In genomic region chr6:130259557-130259956, GRCh38 we compare ENCODE assay signal across 13 cellular contexts. TPM values are rescaled to one million over a fixed set of nuclear protein-coding genes. Genes with fewer than 3 reads are reported as not detected.
DNase-seq lines count a peak whose midpoint lies in the region; ATAC-seq, FAIRE-seq and TF ChIP-seq lines count a peak whose summit lies in the region.
"Had no signal": no experiment of that assay in that cellular context is flagged by ENCODE, and none has a peak within 500 bp of the region (broad histone marks: within the 10 kb centered on the region; RNA-seq: fewer than 3 reads in every experiment).

No MANE protein-coding gene starts in this region.

- H3K9me3 Mint-ChIP-seq in activated CD4-positive, alpha-beta memory T cell treated with anti-CD3 and anti-CD28 coated beads, Interleukin-2, amount 10 ng/mL, durations not matched to agents 7 days and 5 days = peaks cover 7% of the 10 kb centered on the region
- H3K9me3 Mint-ChIP-seq in Calu3 (ENCODE audit: low read depth, unreplicated experiment) = no peaks in the 10 kb centered on the region

- peak; percentile 38 for ATAC-seq in GM18511 (IDR thresholded peaks at IDR 0.05; ENCODE audit: unreplicated experiment)
- peak; percentile 14 for ATAC-seq in GM21360 (IDR thresholded peaks at IDR 0.05; ENCODE audit: unreplicated experiment)
- peak; percentile 11 for ATAC-seq in HG03045 (IDR thresholded peaks at IDR 0.05; ENCODE audit: unreplicated experiment)

- CTCF ChIA-PET in activated CD4-positive, alpha-beta memory T cell treated with anti-CD3 and anti-CD28 coated beads, Interleukin-2, amount 10 ng/mL, durations not matched to agents 7 days and 5 days (lab: Charles Lee) = no interaction called here
- CTCF ChIA-PET in Calu3 (lab: Charles Lee) = no interaction called here

- POLR2A ChIA-PET in activated CD4-positive, alpha-beta memory T cell treated with anti-CD3 and anti-CD28 coated beads, Interleukin-2, amount 10 ng/mL, durations not matched to agents 7 days and 5 days (lab: Charles Lee) = no interaction called here

- no peak for DNase-seq in activated CD4-positive, alpha-beta memory T cell treated with anti-CD3 and anti-CD28 coated beads, Interleukin-2, amount 10 ng/mL, durations not matched to agents 7 days and 5 days
- DNase-seq in D721Med (ENCODE audit: insufficient read length, low spot score) (no peak), cerebellar cortex (ENCODE audit: low spot score) (no peak), Calu3 (no peak), OCI-M2 (lab: John Stamatoyannopoulos, UW; ENCODE audit: unreplicated experiment) (no peak)
- DNase-seq: DMS 273 treated with DMSO at 0.1 percent for 48 hours, NCI-H2171, SIG-M5, small intestine, stomach had no signal

- intact Hi-C loops in Calu3 (cut with micrococcal nuclease; ENCODE audit: unreplicated experiment) = no loop called here

- TF ChIP-seq CTCF in D721Med (IDR thresholded peaks at IDR 0.05; ENCODE audit: insufficient read depth, missing control alignments) = no peak
- no peak for TF ChIP-seq CTCF in Calu3 (IDR thresholded peaks at IDR 0.05; ENCODE audit: unreplicated experiment)

- H3K27me3 Mint-ChIP-seq in activated CD4-positive, alpha-beta memory T cell treated with anti-CD3 and anti-CD28 coated beads, Interleukin-2, amount 10 ng/mL, durations not matched to agents 7 days and 5 days = no peaks in the 10 kb centered on the region
- H3K27me3 Mint-ChIP-seq in Calu3 (ENCODE audit: unreplicated experiment) = no peaks in the 10 kb centered on the region

- FAIRE-seq in D721Med (lab: Jason Lieb, UNC) = no peak
- FAIRE-seq: small intestine had no signal

- peak overlapping the region; percentile 89 for H3K27ac Mint-ChIP-seq in activated CD4-positive, alpha-beta memory T cell treated with anti-CD3 and anti-CD28 coated beads, Interleukin-2, amount 10 ng/mL, durations not matched to agents 7 days and 5 days
- no peak overlapping the region for H3K27ac Mint-ChIP-seq in Calu3 (ENCODE audit: unreplicated experiment)

- peak overlapping the region; percentile 78 for H3K4me3 Mint-ChIP-seq in activated CD4-positive, alpha-beta memory T cell treated with anti-CD3 and anti-CD28 coated beads, Interleukin-2, amount 10 ng/mL, durations not matched to agents 7 days and 5 days
- no peak overlapping the region for H3K4me3 Mint-ChIP-seq in Calu3 (ENCODE audit: low read depth, unreplicated experiment)

- peaks cover 52% of the 10 kb centered on the region for H3K4me1 Mint-ChIP-seq in activated CD4-positive, alpha-beta memory T cell treated with anti-CD3 and anti-CD28 coated beads, Interleukin-2, amount 10 ng/mL, durations not matched to agents 7 days and 5 days
- peaks cover 12% of the 10 kb centered on the region for H3K4me1 Mint-ChIP-seq in Calu3 (ENCODE audit: low read depth, unreplicated experiment)

- H3K36me3 Mint-ChIP-seq in activated CD4-positive, alpha-beta memory T cell treated with anti-CD3 and anti-CD28 coated beads, Interleukin-2, amount 10 ng/mL, durations not matched to agents 7 days and 5 days (ENCODE audit: low read depth) = peaks cover 44% of the 10 kb centered on the region
- H3K36me3 Mint-ChIP-seq in Calu3 (ENCODE audit: insufficient read depth, unreplicated experiment) = no peaks in the 10 kb centered on the region

- BruUV-seq in Calu3 (replicated peaks; lab: Mats Ljungman, UMichigan) = no TSS peak

RNA-seq across cellular contexts. Expression of gene SAMD3, which starts 36.8 kb away (rescaled TPM):
- total RNA-seq in activated CD4-positive, alpha-beta memory T cell treated with anti-CD3 and anti-CD28 coated beads, Interleukin-2, amount 10 ng/mL, durations not matched to agents 7 days and 5 days = 10 to 100 TPM; 70.5 to 79.7 TPM
- not detected in 2 replicates for total RNA-seq in Calu3 (2022)

Comparison
In these comparisons a context has a peak if more than half of its experiments do, and no peak if none do; other contexts are left out.
1. RNA of gene SAMD3, which starts 36.8 kb away (total RNA-seq): 70.5 to 79.7 TPM in activated CD4-positive, alpha-beta memory T cell treated with anti-CD3 and anti-CD28 coated beads, Interleukin-2, amount 10 ng/mL, durations not matched to agents 7 days and 5 days; not detected in Calu3; every median in the first group is over 10 times any median in the second.
2. Peak in every context shown above with its lines, with median percentiles within 50 percentile points of each other: ATAC-seq.